ENCODE assay signal across 1 cellular context in the genomic region with DNA sequence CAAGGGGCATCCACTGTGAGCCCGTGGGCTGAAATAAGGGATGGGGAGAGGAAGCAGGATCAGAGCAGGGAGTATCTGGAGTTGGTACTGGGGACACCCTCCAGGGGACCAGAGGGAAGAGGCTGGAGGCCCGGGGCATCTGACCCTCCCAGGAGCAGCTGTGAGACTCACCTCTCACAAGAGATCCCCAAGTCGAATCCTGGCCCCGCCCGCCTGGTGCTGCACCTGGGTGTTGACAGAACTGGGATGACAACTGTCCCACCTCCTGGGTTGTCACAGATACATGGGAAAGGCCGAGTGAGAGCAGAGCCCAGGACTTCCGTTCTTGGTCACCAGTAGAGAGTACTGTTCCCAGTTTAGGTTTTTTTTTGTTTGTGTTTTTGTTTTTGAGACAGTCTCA.
TF ChIP-seq lines count a peak whose summit lies in the region.

No MANE protein-coding gene starts in this region.

TF ChIP-seq in H1, 55 proteins besides CTCF, POLR2A, EP300 and RAD21:
- TF ChIP-seq NRF1 (IDR thresholded peaks at IDR 0.05; ENCODE audit: low read depth, low read length) (no peak), BCL11A (IDR thresholded peaks at IDR 0.05; ENCODE audit: low read depth in 2 of 2, low read length in 2 of 2) (no peak), JUN (IDR thresholded peaks at IDR 0.05; ENCODE audit: low read depth, low read length) (no peak), RFX5 (IDR thresholded peaks at IDR 0.05; ENCODE audit: borderline replicate concordance, low read depth, low read length) (no peak)
